Comparison of ENCODE assay signal across 9 cellular contexts in genomic region chr9:133117271-133118178, GRCh38. TPM values are rescaled to one million over a fixed set of nuclear protein-coding genes. Genes with fewer than 3 reads are reported as not detected.
DNase-seq lines count a peak whose midpoint lies in the region; ATAC-seq and TF ChIP-seq lines count a peak whose summit lies in the region.
"Had no signal": no experiment of that assay in that cellular context is flagged by ENCODE, and none has a peak within 500 bp of the region (broad histone marks: within the 10 kb centered on the region; RNA-seq: fewer than 3 reads in every experiment).

No MANE protein-coding gene starts in this region.

- DNase-seq in activated CD8-positive, alpha-beta T cell treated with anti-CD3 and anti-CD28 coated beads, Interleukin-2, amount 10 ng/mL, durations not matched to agents 7 days and 5 days = no peak
- DNase-seq in activated CD8-positive, alpha-beta T cell treated with anti-CD3 and anti-CD28 coated beads for 36 hours = no peak
- DNase-seq in body of pancreas = peak; percentile 80 to 92 (median 88)
- no peak for DNase-seq in transverse colon
- no peak for DNase-seq in NOMO-1 treated with dmso at 0.1 percent for 144 hours (lab: John Stamatoyannopoulos, UW; ENCODE audit: unreplicated experiment)
- DNase-seq in NCI-H1105 (lab: John Stamatoyannopoulos, UW) = no peak
- DNase-seq: AML-193 had no signal

- no peak for ATAC-seq in activated CD8-positive, alpha-beta T cell treated with anti-CD3 and anti-CD28 coated beads, Interleukin-2, amount 10 ng/mL, durations not matched to agents 7 days and 5 days
- no peak for ATAC-seq in activated CD8-positive, alpha-beta T cell treated with anti-CD3 and anti-CD28 coated beads for 36 hours
- ATAC-seq in body of pancreas = peak; percentile 27
- no peak for ATAC-seq in GM21423 (IDR thresholded peaks at IDR 0.05; ENCODE audit: unreplicated experiment)

- H3K27ac Mint-ChIP-seq in activated CD8-positive, alpha-beta T cell treated with anti-CD3 and anti-CD28 coated beads, Interleukin-2, amount 10 ng/mL, durations not matched to agents 7 days and 5 days = peak overlapping the region; percentile 68
- H3K27ac Mint-ChIP-seq in activated CD8-positive, alpha-beta T cell treated with anti-CD3 and anti-CD28 coated beads for 36 hours = no peak overlapping the region

- H3K36me3 Mint-ChIP-seq in activated CD8-positive, alpha-beta T cell treated with anti-CD3 and anti-CD28 coated beads, Interleukin-2, amount 10 ng/mL, durations not matched to agents 7 days and 5 days (ENCODE audit: low read depth) = peaks cover 8% of the 10 kb centered on the region
- H3K36me3 Mint-ChIP-seq in activated CD8-positive, alpha-beta T cell treated with anti-CD3 and anti-CD28 coated beads for 36 hours (ENCODE audit: low read depth) = peaks cover 8% of the 10 kb centered on the region

- H3K27ac ChIP-seq in body of pancreas (peak overlapping the region; percentile 30 to 90 (median 49)), mesodermal cell (ENCODE audit: low read depth, low read length, severe bottlenecking) (peak overlapping the region; percentile 10), transverse colon (peak overlapping the region; percentile 62 to 92 (median 84))

- H3K9me3 ChIP-seq in body of pancreas = no peaks in the 10 kb centered on the region
- H3K9me3 ChIP-seq in mesodermal cell (ENCODE audit: control insufficient read depth, low read length) = no peaks in the 10 kb centered on the region
- no peaks in the 10 kb centered on the region for H3K9me3 ChIP-seq in transverse colon

- intact Hi-C loops in activated CD8-positive, alpha-beta T cell treated with anti-CD3 and anti-CD28 coated beads for 36 hours (cut with micrococcal nuclease) = no loop called here
- intact Hi-C loops in body of pancreas (cut with DNase I) (no loop called here), transverse colon (cut with DNase I; ENCODE audit: low total_unique reads) (no loop called here)

- CTCF ChIA-PET in activated CD8-positive, alpha-beta T cell treated with anti-CD3 and anti-CD28 coated beads, Interleukin-2, amount 10 ng/mL, durations not matched to agents 7 days and 5 days (lab: Charles Lee) = interaction anchor here (1.1 to 22.3 kb wide), 5 partner anchors 8 to 69 kb away, joined by 3 to 421 read pairs (median 7); no protein-coding TSS in a partner anchor
- CTCF ChIA-PET in activated CD8-positive, alpha-beta T cell treated with anti-CD3 and anti-CD28 coated beads for 36 hours (lab: Charles Lee) = interaction anchor here (1.0 to 22.4 kb wide), 5 partner anchors 15 to 95 kb away, joined by 3 to 376 read pairs (median 3); no protein-coding TSS in a partner anchor

- in situ Hi-C loops in transverse colon (cut with MboI; ENCODE audit: low pct_ligation_motif_present in 1 of 4, low pct_unique_long_range_greater_than_20kb in 1 of 4, low sequenced_read_pairs in 3 of 4) = no loop called here

- H3K9me3 Mint-ChIP-seq in activated CD8-positive, alpha-beta T cell treated with anti-CD3 and anti-CD28 coated beads, Interleukin-2, amount 10 ng/mL, durations not matched to agents 7 days and 5 days (ENCODE audit: insufficient read depth) = no peaks in the 10 kb centered on the region
- no peaks in the 10 kb centered on the region for H3K9me3 Mint-ChIP-seq in activated CD8-positive, alpha-beta T cell treated with anti-CD3 and anti-CD28 coated beads for 36 hours

- no peak for TF ChIP-seq CTCF in activated CD8-positive, alpha-beta T cell treated with anti-CD3 and anti-CD28 coated beads for 36 hours (IDR thresholded peaks at IDR 0.05)
- TF ChIP-seq CTCF in body of pancreas (IDR thresholded peaks at IDR 0.05) (peak in 4 of 7 experiments; percentile 25 to 37 (median 35)), transverse colon (IDR thresholded peaks at IDR 0.05) (no peak)

- H3K4me3 ChIP-seq in body of pancreas (no peak overlapping the region), mesodermal cell (ENCODE audit: extremely low read depth, insufficient read depth, low read length, poor library complexity, severe bottlenecking) (no peak overlapping the region), transverse colon (no peak overlapping the region)

- no peak overlapping the region for H3K4me3 Mint-ChIP-seq in activated CD8-positive, alpha-beta T cell treated with anti-CD3 and anti-CD28 coated beads, Interleukin-2, amount 10 ng/mL, durations not matched to agents 7 days and 5 days
- no peak overlapping the region for H3K4me3 Mint-ChIP-seq in activated CD8-positive, alpha-beta T cell treated with anti-CD3 and anti-CD28 coated beads for 36 hours

- H3K27me3 ChIP-seq in body of pancreas (no peaks in the 10 kb centered on the region), transverse colon (no peaks in the 10 kb centered on the region)

- TF ChIP-seq EP300 in transverse colon (IDR thresholded peaks at IDR 0.05; ENCODE audit: low read depth) = no peak

- no peaks in the 10 kb centered on the region for H3K27me3 Mint-ChIP-seq in activated CD8-positive, alpha-beta T cell treated with anti-CD3 and anti-CD28 coated beads, Interleukin-2, amount 10 ng/mL, durations not matched to agents 7 days and 5 days (ENCODE audit: low read depth)
- H3K27me3 Mint-ChIP-seq in activated CD8-positive, alpha-beta T cell treated with anti-CD3 and anti-CD28 coated beads for 36 hours = no peaks in the 10 kb centered on the region

- peaks cover 81% of the 10 kb centered on the region for H3K4me1 ChIP-seq in body of pancreas
- peaks cover 63% of the 10 kb centered on the region for H3K4me1 ChIP-seq in mesodermal cell (ENCODE audit: control insufficient read depth, insufficient read depth, low read length, poor library complexity, severe bottlenecking)
- H3K4me1 ChIP-seq in transverse colon = peaks cover 47 to 92% (median 72%) of the 10 kb centered on the region in 4 donors

- TF ChIP-seq POLR2A in body of pancreas (IDR thresholded peaks at IDR 0.05) (peak in 1 of 3 donors; percentile 11), transverse colon (IDR thresholded peaks at IDR 0.05) (no peak)

- H3K36me3 ChIP-seq in body of pancreas (replicated peaks in 1 of 2; ENCODE audit: insufficient read depth in 1 of 2, low read depth in 2 of 2) (no peaks in the 10 kb centered on the region), mesodermal cell (ENCODE audit: control insufficient read depth, insufficient read depth, low read length) (peaks cover 17% of the 10 kb centered on the region), transverse colon (no peaks in the 10 kb centered on the region)

- WGBS in body of pancreas, 2 donors = 21 to 51% methylated on average over 4 to 18 of the region's 18 CpGs
- WGBS in mesodermal cell (ENCODE audit: insufficient coverage in 2 of 2), 2 experiments = 93 to 94% methylated on average over 18 of the region's 18 CpGs
- WGBS in transverse colon (ENCODE audit: low coverage in 1 of 2), 2 donors = 67% methylated on average over 15 of the region's 18 CpGs; no CpG with 5 or more reads in 1 of the 2 donors

- POLR2A ChIA-PET in activated CD8-positive, alpha-beta T cell treated with anti-CD3 and anti-CD28 coated beads, Interleukin-2, amount 10 ng/mL, durations not matched to agents 7 days and 5 days (lab: Charles Lee) = interaction anchor here (1.0 to 2.8 kb wide), 5 partner anchors 16 to 231 kb away, joined by 3 to 17 read pairs (median 5); partner anchors contain the start of genes MED22 and RPL7A
- POLR2A ChIA-PET in activated CD8-positive, alpha-beta T cell treated with anti-CD3 and anti-CD28 coated beads for 36 hours (lab: Charles Lee) = interaction anchor here (1.0 to 2.2 kb wide), 6 partner anchors 8 to 29 kb away, joined by 3 to 6 read pairs (median 4); no protein-coding TSS in a partner anchor

- H3K4me1 Mint-ChIP-seq in activated CD8-positive, alpha-beta T cell treated with anti-CD3 and anti-CD28 coated beads, Interleukin-2, amount 10 ng/mL, durations not matched to agents 7 days and 5 days (ENCODE audit: low read depth) = peaks cover 83% of the 10 kb centered on the region
- peaks cover 72% of the 10 kb centered on the region for H3K4me1 Mint-ChIP-seq in activated CD8-positive, alpha-beta T cell treated with anti-CD3 and anti-CD28 coated beads for 36 hours (ENCODE audit: low read depth)

RNA-seq across cellular contexts. Expression of gene RALGDS, which starts 3.5 kb away (rescaled TPM):
- total RNA-seq in activated CD8-positive, alpha-beta T cell treated with anti-CD3 and anti-CD28 coated beads, Interleukin-2, amount 10 ng/mL, durations not matched to agents 7 days and 5 days = 100 to 1,000 TPM in 1 of 2 experiments, 10 to 100 TPM in 1; 85.7 to 102 TPM
- total RNA-seq in activated CD8-positive, alpha-beta T cell treated with anti-CD3 and anti-CD28 coated beads for 36 hours = 10 to 100 TPM; 80.5 to 88.2 TPM
- total RNA-seq in body of pancreas (10 to 100 TPM; 27.8 to 64.6 TPM), transverse colon (100 to 1,000 TPM in 1 of 4 donors, 10 to 100 TPM in 3; 50.5 to 233 (median 58.2) TPM)
- 66.2 TPM for polyA plus RNA-seq in mesodermal cell (2013, experiment 1 of 2)
- polyA plus RNA-seq in mesodermal cell (2013, experiment 2 of 2) = 57.5 TPM

RNA-seq across cellular contexts. Expression of gene GBGT1, which starts 46.2 kb away (rescaled TPM):
- 1 to 10 TPM; 3.1 to 4.1 TPM for total RNA-seq in activated CD8-positive, alpha-beta T cell treated with anti-CD3 and anti-CD28 coated beads, Interleukin-2, amount 10 ng/mL, durations not matched to agents 7 days and 5 days
- 1 to 10 TPM; 3.6 to 4.1 TPM for total RNA-seq in activated CD8-positive, alpha-beta T cell treated with anti-CD3 and anti-CD28 coated beads for 36 hours
- total RNA-seq in body of pancreas (1 to 10 TPM; 5.4 to 9.2 TPM), transverse colon (10 to 100 TPM in 3 of 4 donors, 1 to 10 TPM in 1; 4.1 to 15.7 (median 11.8) TPM)
- 16.3 TPM for polyA plus RNA-seq in mesodermal cell (2013, experiment 1 of 2)
- 10.2 TPM for polyA plus RNA-seq in mesodermal cell (2013, experiment 2 of 2)

RNA-seq across cellular contexts. Expression of gene CEL, which starts 55.7 kb away (rescaled TPM):
- 1 to 10 TPM; 2.4 to 2.8 TPM for total RNA-seq in activated CD8-positive, alpha-beta T cell treated with anti-CD3 and anti-CD28 coated beads, Interleukin-2, amount 10 ng/mL, durations not matched to agents 7 days and 5 days
- 1 to 10 TPM; 2.9 to 3.0 TPM for total RNA-seq in activated CD8-positive, alpha-beta T cell treated with anti-CD3 and anti-CD28 coated beads for 36 hours
- total RNA-seq in body of pancreas (1,000 to 10,000 TPM; 8,438 to 9,209 TPM), transverse colon (1 to 10 TPM in 1 of 4 donors, under 1 TPM in 2, not detected in 1; 0.27 to 8.6 (median 0.48) TPM)
- 2.2 TPM for polyA plus RNA-seq in mesodermal cell (2013, experiment 1 of 2)
- polyA plus RNA-seq in mesodermal cell (2013, experiment 2 of 2) = 1.8 TPM

Comparison
In these comparisons a context has a peak if more than half of its experiments do, and no peak if none do; other contexts are left out.
1. DNase-seq: peak in body of pancreas (4 of 4); none in activated CD8-positive, alpha-beta T cell treated with anti-CD3 and anti-CD28 coated beads, Interleukin-2, amount 10 ng/mL, durations not matched to agents 7 days and 5 days (single experiment), activated CD8-positive, alpha-beta T cell treated with anti-CD3 and anti-CD28 coated beads for 36 hours (single experiment), transverse colon (single experiment), NOMO-1 treated with dmso at 0.1 percent for 144 hours (single experiment) and NCI-H1105 (single experiment).
2. CTCF ChIP-seq: peak in body of pancreas (4 of 7); none in activated CD8-positive, alpha-beta T cell treated with anti-CD3 and anti-CD28 coated beads for 36 hours (single experiment) and transverse colon (0 of 5).
3. H3K27ac ChIP-seq: peak in every context shown above with its lines; median percentile 84 in transverse colon; 49 in body of pancreas; 10 in mesodermal cell.
4. RNA of gene CEL, which starts 55.7 kb away (total RNA-seq): 8,438 to 9,209 TPM in body of pancreas; 2.9 to 3.0 TPM in activated CD8-positive, alpha-beta T cell treated with anti-CD3 and anti-CD28 coated beads for 36 hours, 2.4 to 2.8 TPM in activated CD8-positive, alpha-beta T cell treated with anti-CD3 and anti-CD28 coated beads, Interleukin-2, amount 10 ng/mL, durations not matched to agents 7 days and 5 days and 0.27 to 8.6 TPM in transverse colon; every median in the first group is over 100 times any median in the second.